ENCODE assay signal across 19 cellular contexts in genomic region chr20:9602834-9603173, GRCh38.
"Had no signal": no experiment of that assay in that cellular context is flagged by ENCODE, and none has a peak within 500 bp of the region (broad histone marks: within the 10 kb centered on the region; RNA-seq: fewer than 3 reads in every experiment).

No MANE protein-coding gene starts in this region.

- H3K27ac ChIP-seq: cardiac muscle cell, dorsolateral prefrontal cortex, ovary, psoas muscle, suprapubic skin, transverse colon had no signal

- H3K36me3 ChIP-seq: cardiac muscle cell, ovary, suprapubic skin, transverse colon had no signal

- DNase-seq: activated B cell treated with CpG ODN at 0.5 μM for 24 hours; activated CD4-positive, alpha-beta memory T cell treated with anti-CD3 and anti-CD28 coated beads, Interleukin-2, amount 10 ng/mL, durations not matched to agents 7 days and 5 days; activated CD4-positive, alpha-beta T cell treated with anti-CD3 and anti-CD28 coated beads for 48 hours; activated CD8-positive, alpha-beta memory T cell treated with anti-CD3 and anti-CD28 coated beads, Interleukin-2, amount 10 ng/mL, durations not matched to agents 7 days and 5 days; activated naive CD4-positive, alpha-beta T cell; activated naive CD8-positive, alpha-beta T cell treated with anti-CD3 and anti-CD28 coated beads for 36 hours; amniotic stem cell; dorsolateral prefrontal cortex; mesenchymal stem cell; mucosa of descending colon; naive B cell; ovary; psoas muscle; right cardiac atrium; transverse colon had no signal

- H3K4me3 ChIP-seq: cardiac muscle cell, dorsolateral prefrontal cortex, mucosa of descending colon, ovary, psoas muscle, suprapubic skin, transverse colon had no signal

- H3K27me3 ChIP-seq: cardiac muscle cell, dorsolateral prefrontal cortex, ovary, suprapubic skin, transverse colon had no signal

- H3K4me1 ChIP-seq: psoas muscle, suprapubic skin, transverse colon had no signal

- FAIRE-seq: colon had no signal

- H3K9me3 ChIP-seq: mucosa of descending colon, ovary, psoas muscle, suprapubic skin, transverse colon had no signal

- ATAC-seq: activated CD8-positive, alpha-beta memory T cell treated with anti-CD3 and anti-CD28 coated beads, Interleukin-2, amount 10 ng/mL, durations not matched to agents 7 days and 5 days; activated T-helper 17 cell treated with anti-CD3 and anti-CD28 coated beads, Interleukin-2, amount 50 U/mL, for 72 hours; mucosa of descending colon; psoas muscle; right cardiac atrium had no signal
